Comparison of ENCODE assay signal across 8 cellular contexts in genomic region chr15:83565553-83566159, GRCh38.
DNase-seq lines count a peak whose midpoint lies in the region; ATAC-seq, FAIRE-seq and TF ChIP-seq lines count a peak whose summit lies in the region.

No MANE protein-coding gene starts in this region.

- H3F3A ChIP-seq in GM23338 (replicated peaks; ENCODE audit: low read depth): no peaks in the 10 kb centered on the region

- H3K4me3 Mint-ChIP-seq in GM23338: no peak overlapping the region
- no peak overlapping the region for H3K4me3 Mint-ChIP-seq in activated CD4-positive, alpha-beta memory T cell treated with anti-CD3 and anti-CD28 coated beads, Interleukin-2, amount 10 ng/mL, durations not matched to agents 7 days and 5 days

- H4K20me1 ChIP-seq in GM23338 (replicated peaks; ENCODE audit: insufficient read depth): no peaks in the 10 kb centered on the region

- H3K4me1 Mint-ChIP-seq in GM23338: no peaks in the 10 kb centered on the region
- H3K4me1 Mint-ChIP-seq in activated CD4-positive, alpha-beta memory T cell treated with anti-CD3 and anti-CD28 coated beads, Interleukin-2, amount 10 ng/mL, durations not matched to agents 7 days and 5 days: no peaks in the 10 kb centered on the region

- CTCF ChIA-PET in activated CD4-positive, alpha-beta memory T cell treated with anti-CD3 and anti-CD28 coated beads, Interleukin-2, amount 10 ng/mL, durations not matched to agents 7 days and 5 days (lab: Charles Lee): interaction anchor here (1.0 to 2.0 kb wide), 10 partner anchors 8 to 469 kb away, joined by 3 to 7 read pairs (median 4); no protein-coding TSS in a partner anchor

- no peak overlapping the region for H2AFZ ChIP-seq in GM23338

- POLR2A ChIA-PET in activated CD4-positive, alpha-beta memory T cell treated with anti-CD3 and anti-CD28 coated beads, Interleukin-2, amount 10 ng/mL, durations not matched to agents 7 days and 5 days (lab: Charles Lee): no interaction called here

- ATAC-seq in GM23338: peak; percentile 62
- ATAC-seq in GM18870 (IDR thresholded peaks at IDR 0.05; ENCODE audit: unreplicated experiment): no peak

- H3K27me3 ChIP-seq in GM23338 (ENCODE audit: insufficient read depth) (no peaks in the 10 kb centered on the region), iPS DF 6.9 (ENCODE audit: control insufficient read depth, insufficient read depth, low read length) (no peaks in the 10 kb centered on the region)

- no peak overlapping the region for H3K27ac ChIP-seq in C4-2B
- no peak overlapping the region for H3K27ac ChIP-seq in GM23338 (ENCODE audit: low read depth)
- H3K27ac ChIP-seq in iPS DF 6.9 (ENCODE audit: low read length): no peak overlapping the region

- WGBS in iPS DF 6.9 (ENCODE audit: insufficient coverage, insufficient read length): no CpG with 5 or more reads among the region's 4 CpGs

- no peaks in the 10 kb centered on the region for H3K27me3 Mint-ChIP-seq in GM23338 (ENCODE audit: insufficient read depth, low read depth, poor library complexity)
- peaks cover 2% of the 10 kb centered on the region for H3K27me3 Mint-ChIP-seq in activated CD4-positive, alpha-beta memory T cell treated with anti-CD3 and anti-CD28 coated beads, Interleukin-2, amount 10 ng/mL, durations not matched to agents 7 days and 5 days

- no peaks in the 10 kb centered on the region for H3K9me2 ChIP-seq in GM23338 (ENCODE audit: insufficient read depth)

- no peaks in the 10 kb centered on the region for H3K79me2 ChIP-seq in GM23338 (replicated peaks; ENCODE audit: insufficient read depth)

- H3K4me3 ChIP-seq in GM23338 (no peak overlapping the region), iPS DF 6.9 (ENCODE audit: low read length) (no peak overlapping the region)

- TF ChIP-seq CTCF in C4-2B (conservative IDR thresholded peaks at IDR 0.05): peak; percentile 87
- peak; percentile 69 to 79 for TF ChIP-seq CTCF in GM23338 (conservative IDR thresholded peaks at IDR 0.05; ENCODE audit: low read depth in 2 of 2)

- no peaks in the 10 kb centered on the region for H3K36me3 ChIP-seq in GM23338 (ENCODE audit: insufficient read depth)
- no peaks in the 10 kb centered on the region for H3K36me3 ChIP-seq in iPS DF 6.9 (ENCODE audit: control insufficient read depth, insufficient read depth, low read length)

- DNase-seq in GM23338 (ENCODE audit: low spot score) (peak; percentile 87), SKM-1 (lab: John Stamatoyannopoulos, UW; ENCODE audit: unreplicated experiment) (peak; percentile 12), iPS DF 6.9 (ENCODE audit: low read depth, low spot score) (peak; percentile 47), urothelium cell line (ENCODE audit: low spot score) (peak; percentile 53)
- DNase-seq in activated CD4-positive, alpha-beta memory T cell treated with anti-CD3 and anti-CD28 coated beads, Interleukin-2, amount 10 ng/mL, durations not matched to agents 7 days and 5 days: no peak
- no peak for DNase-seq in activated CD8-positive, alpha-beta memory T cell treated with anti-CD3 and anti-CD28 coated beads, Interleukin-2, amount 50 U/mL, for 4 hours

- H3K36me3 Mint-ChIP-seq in GM23338 (ENCODE audit: low read depth): no peaks in the 10 kb centered on the region; the same call in 2 of the 3 replicates
- H3K36me3 Mint-ChIP-seq in activated CD4-positive, alpha-beta memory T cell treated with anti-CD3 and anti-CD28 coated beads, Interleukin-2, amount 10 ng/mL, durations not matched to agents 7 days and 5 days (ENCODE audit: low read depth): no peaks in the 10 kb centered on the region

- no peaks in the 10 kb centered on the region for H3K4me1 ChIP-seq in GM23338 (ENCODE audit: insufficient read depth)
- no peaks in the 10 kb centered on the region for H3K4me1 ChIP-seq in iPS DF 6.9 (ENCODE audit: control insufficient read depth, insufficient read depth, low read length)

- no peaks in the 10 kb centered on the region for H3K9me3 ChIP-seq in iPS DF 6.9 (ENCODE audit: control insufficient read depth, insufficient read depth, low read length)

- no peak for FAIRE-seq in urothelium cell line (lab: Jason Lieb, UNC)

- no peak overlapping the region for H3K27ac Mint-ChIP-seq in GM23338
- no peak overlapping the region for H3K27ac Mint-ChIP-seq in activated CD4-positive, alpha-beta memory T cell treated with anti-CD3 and anti-CD28 coated beads, Interleukin-2, amount 10 ng/mL, durations not matched to agents 7 days and 5 days

- no peak overlapping the region for H3K4me2 ChIP-seq in GM23338

- H3K9me3 Mint-ChIP-seq in GM23338: no peaks in the 10 kb centered on the region
- no peaks in the 10 kb centered on the region for H3K9me3 Mint-ChIP-seq in activated CD4-positive, alpha-beta memory T cell treated with anti-CD3 and anti-CD28 coated beads, Interleukin-2, amount 10 ng/mL, durations not matched to agents 7 days and 5 days

TF ChIP-seq in GM23338, 12 proteins besides CTCF, POLR2A, EP300 and RAD21:
- TF ChIP-seq ETS1 (IDR thresholded peaks at IDR 0.05) (no peak), ZNF331 (CRISPR knock-in tag; IDR thresholded peaks at IDR 0.05; ENCODE audit: low read depth) (no peak), EZH2phosphoT487 (IDR thresholded peaks at IDR 0.05; ENCODE audit: unreplicated experiment) (no peak), JUNB (IDR thresholded peaks at IDR 0.05; ENCODE audit: unreplicated experiment) (no peak), REST (IDR thresholded peaks at IDR 0.05; ENCODE audit: unreplicated experiment) (no peak), EZH2 (IDR thresholded peaks at IDR 0.05; ENCODE audit: low read depth, unreplicated experiment) (no peak)

Comparison
In these comparisons a context has a peak if more than half of its experiments do, and no peak if none do; other contexts are left out.
1. DNase-seq: peak in GM23338 (single experiment), SKM-1 (single experiment), iPS DF 6.9 (single experiment) and urothelium cell line (single experiment); none in activated CD4-positive, alpha-beta memory T cell treated with anti-CD3 and anti-CD28 coated beads, Interleukin-2, amount 10 ng/mL, durations not matched to agents 7 days and 5 days (single experiment) and activated CD8-positive, alpha-beta memory T cell treated with anti-CD3 and anti-CD28 coated beads, Interleukin-2, amount 50 U/mL, for 4 hours (single experiment).